ENCODE assay signal across 9 cellular contexts in the genomic region with DNA sequence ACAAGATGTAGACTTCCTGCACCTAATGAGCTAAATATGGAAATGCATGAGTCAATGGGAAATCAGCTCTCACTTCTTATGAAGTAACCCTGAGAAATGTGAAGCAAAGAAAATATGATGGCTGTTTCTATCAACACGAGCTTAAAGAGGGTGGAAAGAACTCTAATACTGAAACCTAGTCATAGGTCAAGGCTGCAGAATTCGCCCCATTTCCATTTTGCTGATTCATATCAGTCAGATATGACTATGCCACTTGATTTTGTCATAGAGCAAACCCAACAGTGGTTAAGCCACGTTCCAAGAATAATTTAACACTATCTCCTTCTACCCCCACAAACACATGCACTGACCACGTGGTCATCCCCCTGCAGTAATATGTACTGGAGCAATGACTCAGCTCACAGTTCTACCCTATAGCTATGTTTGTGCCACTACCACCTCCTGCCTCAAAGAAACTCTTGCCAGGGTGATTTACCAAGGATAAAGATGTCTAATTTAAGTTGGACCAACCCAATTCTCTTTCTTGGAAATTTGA.
DNase-seq lines count a peak whose midpoint lies in the region; ATAC-seq lines count a peak whose summit lies in the region.
"Had no signal": no experiment of that assay in that cellular context is flagged by ENCODE, and none has a peak within 500 bp of the region (broad histone marks: within the 10 kb centered on the region; RNA-seq: fewer than 3 reads in every experiment).

No MANE protein-coding gene starts in this region.

- H3K4me3 Mint-ChIP-seq in stimulated activated memory B cell treated with anti-CD40 and anti-IgM and Interleukin-4, amounts not matched to agents 10 μg/mL and 1 μg/mL and 100 μg/mL, for 72 hours, result no peak overlapping the region
- H3K4me3 Mint-ChIP-seq in immature natural killer cell, result no peak overlapping the region
- H3K4me3 Mint-ChIP-seq: brain had no signal

- H3K9me3 Mint-ChIP-seq in stimulated activated memory B cell treated with anti-CD40 and anti-IgM and Interleukin-4, amounts not matched to agents 10 μg/mL and 1 μg/mL and 100 μg/mL, for 72 hours, result no peaks in the 10 kb centered on the region
- H3K9me3 Mint-ChIP-seq in immature natural killer cell, result peaks cover 1 to 17% (median 7%) of the 10 kb centered on the region in 6 donors

- H3K27me3 Mint-ChIP-seq in stimulated activated memory B cell treated with anti-CD40 and anti-IgM and Interleukin-4, amounts not matched to agents 10 μg/mL and 1 μg/mL and 100 μg/mL, for 72 hours, result no peaks in the 10 kb centered on the region
- H3K27me3 Mint-ChIP-seq in immature natural killer cell (ENCODE audit: low read depth in 3 of 3), result no peaks in the 10 kb centered on the region
- H3K27me3 Mint-ChIP-seq: brain had no signal

- ATAC-seq in HG02642 (IDR thresholded peaks at IDR 0.05; ENCODE audit: poor library complexity, unreplicated experiment), result peak; percentile 96
- ATAC-seq in stimulated activated memory B cell treated with anti-CD40 and anti-IgM and Interleukin-4, amounts not matched to agents 10 μg/mL and 1 μg/mL and 100 μg/mL, for 72 hours, result peak; percentile 78

- no peak overlapping the region for H3K27ac Mint-ChIP-seq in stimulated activated memory B cell treated with anti-CD40 and anti-IgM and Interleukin-4, amounts not matched to agents 10 μg/mL and 1 μg/mL and 100 μg/mL, for 72 hours
- no peak overlapping the region for H3K27ac Mint-ChIP-seq in immature natural killer cell

- peak; percentile 58 for DNase-seq in activated CD8-positive, alpha-beta memory T cell treated with anti-CD3 and anti-CD28 coated beads, Interleukin-2, amount 50 U/mL, for 48 hours
- DNase-seq in activated CD8-positive, alpha-beta memory T cell treated with anti-CD3 and anti-CD28 coated beads, Interleukin-2, amount 50 U/mL, for 4 hours, result no peak
- DNase-seq in NCI-H460 (ENCODE audit: extremely low read depth, low read depth) (peak; percentile 89), dermis blood vessel endothelial cell (peak; percentile 90), immature natural killer cell (no peak), NCI-H1694 (lab: John Stamatoyannopoulos, UW) (no peak)

- H3K36me3 Mint-ChIP-seq in stimulated activated memory B cell treated with anti-CD40 and anti-IgM and Interleukin-4, amounts not matched to agents 10 μg/mL and 1 μg/mL and 100 μg/mL, for 72 hours, result no peaks in the 10 kb centered on the region
- no peaks in the 10 kb centered on the region for H3K36me3 Mint-ChIP-seq in immature natural killer cell
- H3K36me3 Mint-ChIP-seq: brain had no signal

- H3K4me1 Mint-ChIP-seq in stimulated activated memory B cell treated with anti-CD40 and anti-IgM and Interleukin-4, amounts not matched to agents 10 μg/mL and 1 μg/mL and 100 μg/mL, for 72 hours, result peaks cover 6% of the 10 kb centered on the region
- no peaks in the 10 kb centered on the region for H3K4me1 Mint-ChIP-seq in immature natural killer cell

Comparison
In these comparisons a context has a peak if more than half of its experiments do, and no peak if none do; other contexts are left out.
1. DNase-seq: peak in activated CD8-positive, alpha-beta memory T cell treated with anti-CD3 and anti-CD28 coated beads, Interleukin-2, amount 50 U/mL, for 48 hours (single experiment), NCI-H460 (single experiment) and dermis blood vessel endothelial cell (single experiment); none in activated CD8-positive, alpha-beta memory T cell treated with anti-CD3 and anti-CD28 coated beads, Interleukin-2, amount 50 U/mL, for 4 hours (single experiment), immature natural killer cell (0 of 3) and NCI-H1694 (single experiment).